12 cellular contexts compared by ENCODE assay signal in the genomic region with DNA sequence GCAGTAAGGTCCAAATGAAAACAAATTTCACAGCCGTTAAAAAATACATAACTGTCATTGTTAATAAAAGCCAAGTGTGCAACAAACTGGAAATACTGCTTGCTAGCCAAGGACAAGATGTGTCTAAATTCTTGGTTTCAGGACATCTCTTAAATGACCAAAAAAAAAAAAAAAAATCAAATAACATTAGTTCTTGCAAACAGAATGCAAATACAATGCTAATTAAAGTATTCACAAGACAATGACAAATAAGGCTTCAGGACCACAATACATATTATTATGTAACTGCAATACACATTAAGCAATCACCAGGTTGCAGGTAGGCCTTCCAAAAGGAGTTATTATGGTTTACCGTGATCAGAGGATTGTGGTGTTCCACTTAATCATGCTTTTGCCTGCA. TPM values are rescaled to one million over a fixed set of nuclear protein-coding genes. Genes with fewer than 3 reads are reported as not detected.
DNase-seq lines count a peak whose midpoint lies in the region; ATAC-seq and TF ChIP-seq lines count a peak whose summit lies in the region.
"Had no signal": no experiment of that assay in that cellular context is flagged by ENCODE, and none has a peak within 500 bp of the region (broad histone marks: within the 10 kb centered on the region; RNA-seq: fewer than 3 reads in every experiment).

No MANE protein-coding gene starts in this region.

- TF ChIP-seq CTCF in GM23338 (conservative IDR thresholded peaks at IDR 0.05; ENCODE audit: low read depth in 2 of 2) (no peak), adrenal gland (IDR thresholded peaks at IDR 0.05) (no peak)

- H3K36me3 ChIP-seq in GM23338 (ENCODE audit: insufficient read depth) (no peaks in the 10 kb centered on the region), adrenal gland (replicated peaks in 1 of 2) (no peaks in the 10 kb centered on the region)

- peaks cover 14% of the 10 kb centered on the region for H3K4me1 Mint-ChIP-seq in GM23338

- H4K20me1 ChIP-seq in GM23338 (replicated peaks; ENCODE audit: insufficient read depth) = peaks cover 13% of the 10 kb centered on the region; the same call in 1 of the 2 replicates

- intact Hi-C loops in adrenal gland (cut with DNase I) = loop anchor here (5.0 to 10.0 kb wide), 2 partner anchors 78 to 235 kb away; a partner anchor contains a TSS
- intact Hi-C loops in right cardiac atrium (cut with DNase I) = loop anchor here in 3 of 4 donors (5.0 to 10.0 kb wide), 3 partner anchors 73 to 235 kb away; a partner anchor contains a TSS

- 23 to 31% (median 29%) methylated on average over 2 of the region's 2 CpGs for WGBS in adrenal gland, 4 donors
- WGBS in right cardiac atrium = 18% methylated on average over 2 of the region's 2 CpGs

- H3K79me2 ChIP-seq in GM23338 (replicated peaks; ENCODE audit: insufficient read depth) = peaks cover 72% of the 10 kb centered on the region

- peak overlapping the region; percentile 93 for H3K4me2 ChIP-seq in GM23338

- H3K4me3 Mint-ChIP-seq in GM23338 = peak overlapping the region; percentile 83; the same call in 2 of the 3 replicates

- H3K27me3 ChIP-seq in GM23338 (ENCODE audit: insufficient read depth) (peaks cover 57% of the 10 kb centered on the region), adrenal gland (no peaks in the 10 kb centered on the region), right cardiac atrium (ENCODE audit: control insufficient read depth, insufficient read depth) (no peaks in the 10 kb centered on the region)

- no peak overlapping the region for H2AFZ ChIP-seq in GM23338

- no peak overlapping the region for H3K27ac ChIP-seq in GM23338 (ENCODE audit: low read depth)
- H3K27ac ChIP-seq in adrenal gland = peak overlapping the region in 3 of 5 donors; percentile 25 to 96 (median 89)
- no peak overlapping the region for H3K27ac ChIP-seq in right cardiac atrium (ENCODE audit: low read length)

- no peak overlapping the region for H3K27ac Mint-ChIP-seq in GM23338
- H3K27ac Mint-ChIP-seq: dendritic cell treated with granulocyte-macrophage colony-stimulating factor and Interleukin-4, amounts not matched to agents 40 ng/mL and 50 ng/mL, for 4 days; naive B cell had no signal

- no peaks in the 10 kb centered on the region; the same call in 2 of the 3 replicates for H3K36me3 Mint-ChIP-seq in GM23338 (ENCODE audit: low read depth)
- H3K36me3 Mint-ChIP-seq: naive B cell had no signal

- TF ChIP-seq POLR2A in adrenal gland (IDR thresholded peaks at IDR 0.05) = no peak

- no peaks in the 10 kb centered on the region for H3K9me2 ChIP-seq in GM23338 (ENCODE audit: insufficient read depth)

- no peaks in the 10 kb centered on the region; the same call in 2 of the 3 replicates for H3K9me3 Mint-ChIP-seq in GM23338
- H3K9me3 Mint-ChIP-seq: dendritic cell treated with granulocyte-macrophage colony-stimulating factor and Interleukin-4, amounts not matched to agents 40 ng/mL and 50 ng/mL, for 4 days; naive B cell had no signal

- H3K4me1 ChIP-seq in GM23338 (ENCODE audit: insufficient read depth) (peaks cover 58% of the 10 kb centered on the region), adrenal gland (replicated peaks in 1 of 2) (peaks cover 31 to 60% of the 10 kb centered on the region in 2 donors), right cardiac atrium (ENCODE audit: control insufficient read depth, insufficient read depth, low read length) (peaks cover 18% of the 10 kb centered on the region)

- no peaks in the 10 kb centered on the region for H3K9me3 ChIP-seq in adrenal gland (replicated peaks in 1 of 3)
- no peaks in the 10 kb centered on the region for H3K9me3 ChIP-seq in right cardiac atrium (ENCODE audit: control insufficient read depth, low read length)

- 0 out of 2 replicates have a peak, but pooled peaks cover 4% of the 10 kb centered on the region for H3F3A ChIP-seq in GM23338 (replicated peaks; ENCODE audit: low read depth)

- H3K27me3 Mint-ChIP-seq in GM23338 (ENCODE audit: insufficient read depth, low read depth, poor library complexity) = peaks cover 25% of the 10 kb centered on the region
- H3K27me3 Mint-ChIP-seq: naive B cell had no signal

- H3K4me3 ChIP-seq in GM23338 (peak overlapping the region; percentile 69), adrenal gland (peak overlapping the region in 3 of 4 donors; percentile 50 to 90 (median 62)), right cardiac atrium (ENCODE audit: low read length) (peak overlapping the region; percentile 100), skeletal muscle cell (ENCODE audit: low read depth, low read length) (peak overlapping the region; percentile 73)

- ATAC-seq in GM23338 (no peak), right cardiac atrium (no peak), GM19023 (IDR thresholded peaks at IDR 0.05; ENCODE audit: unreplicated experiment) (no peak), HG03354 (IDR thresholded peaks at IDR 0.05; ENCODE audit: poor library complexity, severe bottlenecking, unreplicated experiment) (no peak)

- peak; percentile 43 for DNase-seq in GM23338 (ENCODE audit: low spot score)
- no peak for DNase-seq in adrenal gland
- no peak for DNase-seq in right cardiac atrium
- no peak for DNase-seq in skeletal muscle cell (ENCODE audit: low read depth)
- DNase-seq in NAMALWA (ENCODE audit: low spot score) = no peak
- DNase-seq in D341Med (ENCODE audit: low spot score) = no peak
- DNase-seq: activated CD4-positive, alpha-beta T cell treated with anti-CD3 and anti-CD28 coated beads, Interleukin-2, amount 50 U/mL, for 48 hours; naive B cell; NCI-H524 treated with DMSO at 0.1 percent for 48 hours had no signal

TF ChIP-seq in GM23338, 12 proteins besides CTCF, POLR2A, EP300 and RAD21:
- TF ChIP-seq, protein P1, sequence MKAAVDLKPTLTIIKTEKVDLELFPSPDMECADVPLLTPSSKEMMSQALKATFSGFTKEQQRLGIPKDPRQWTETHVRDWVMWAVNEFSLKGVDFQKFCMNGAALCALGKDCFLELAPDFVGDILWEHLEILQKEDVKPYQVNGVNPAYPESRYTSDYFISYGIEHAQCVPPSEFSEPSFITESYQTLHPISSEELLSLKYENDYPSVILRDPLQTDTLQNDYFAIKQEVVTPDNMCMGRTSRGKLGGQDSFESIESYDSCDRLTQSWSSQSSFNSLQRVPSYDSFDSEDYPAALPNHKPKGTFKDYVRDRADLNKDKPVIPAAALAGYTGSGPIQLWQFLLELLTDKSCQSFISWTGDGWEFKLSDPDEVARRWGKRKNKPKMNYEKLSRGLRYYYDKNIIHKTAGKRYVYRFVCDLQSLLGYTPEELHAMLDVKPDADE (IDR thresholded peaks at IDR 0.05) = no peak
- TF ChIP-seq NANOG (IDR thresholded peaks at IDR 0.05; ENCODE audit: borderline replicate concordance) = peak; percentile 90
TF ChIP-seq in GM23338: peak in this region for 1.

RNA-seq across cellular contexts. Expression of a gene that starts 3.6 kb away (rescaled TPM):
- total RNA-seq in GM23338 (2014; rRNA removed; shearing (Covaris generic)) = 42.0 and 44.5 TPM in 2 replicates
- polyA plus RNA-seq in GM23338 (2016; fragmentation: Nextera tagmentation; extraction: Ambion mirVana) = 14.5 and 15.3 TPM in 2 replicates
- 100 to 1,000 TPM in 5 of 8 donors, 10 to 100 TPM in 3; 80.4 to 160 (median 122) TPM for total RNA-seq in adrenal gland
- 10 to 100 TPM; 45.2 to 74.1 (median 66.6) TPM for polyA plus RNA-seq in adrenal gland
- 10 to 100 TPM; 53.4 to 72.0 (median 57.0) TPM for total RNA-seq in right cardiac atrium
- 23.2 TPM for polyA plus RNA-seq in right cardiac atrium

Comparison
In these comparisons a context has a peak if more than half of its experiments do, and no peak if none do; other contexts are left out.
1. H3K27ac ChIP-seq: peak in adrenal gland (3 of 5); none in GM23338 (single experiment) and right cardiac atrium (single experiment).
2. Peak in every context shown above with its lines, with median percentiles within 50 percentile points of each other: H3K4me3 ChIP-seq.